Comparison of ENCODE assay signal across 21 cellular contexts in genomic region chr1:107690491-107690890, GRCh38.
"Had no signal": no experiment of that assay in that cellular context is flagged by ENCODE, and none has a peak within 500 bp of the region (broad histone marks: within the 10 kb centered on the region; RNA-seq: fewer than 3 reads in every experiment).

No MANE protein-coding gene starts in this region.

- H3K9me3 ChIP-seq: adrenal gland, colonic mucosa, gastrocnemius medialis, heart right ventricle, right atrium auricular region, upper lobe of left lung had no signal

- ATAC-seq: activated CD8-positive, alpha-beta T cell treated with anti-CD3 and anti-CD28 coated beads for 36 hours; activated T-cell treated with anti-CD3 and anti-CD28 coated beads, Interleukin-2, amount 50 U/mL, for 4 hours; gastrocnemius medialis; heart right ventricle; naive thymus-derived CD4-positive, alpha-beta T cell; stimulated activated naive CD8-positive, alpha-beta T cell treated with anti-CD3 and anti-CD28 coated beads, Interleukin-15, Interleukin-2, amounts not matched to agents 100 U/mL and 50 U/mL, for 24 hours had no signal

- H3K27me3 ChIP-seq: adrenal gland, colonic mucosa, gastrocnemius medialis, heart right ventricle, right atrium auricular region, upper lobe of left lung had no signal

- H3K36me3 Mint-ChIP-seq: WTC11 had no signal

- H3K36me3 ChIP-seq: adrenal gland, colonic mucosa, gastrocnemius medialis, heart right ventricle, right atrium auricular region, upper lobe of left lung had no signal

- DNase-seq: activated CD4-positive, alpha-beta T cell treated with anti-CD3 and anti-CD28 coated beads for 4 hours; activated CD8-positive, alpha-beta T cell treated with anti-CD3 and anti-CD28 coated beads for 36 hours; activated effector memory CD4-positive, alpha-beta T cell treated with Interleukin-2 at 50 U/mL for 16 hours; activated naive CD4-positive, alpha-beta T cell treated with anti-CD3 and anti-CD28 coated beads, Interleukin-2, amount 50 U/mL, for 16 hours; activated T-cell treated with anti-CD3 and anti-CD28 coated beads, Interleukin-2, amount 50 U/mL, for 4 hours; adrenal gland; caudate nucleus; colonic mucosa; effector CD4-positive, alpha-beta T cell; gastrocnemius medialis; heart right ventricle; naive thymus-derived CD4-positive, alpha-beta T cell; small intestine; stimulated activated CD4-positive, alpha-beta T cell treated with anti-CD3 and anti-CD28 coated beads, Interleukin-4, amount 100 ng/mL, for 4 hours; stimulated activated CD8-positive, alpha-beta memory T cell treated with anti-CD3 and anti-CD28 coated beads, Interleukin-4, amount 100 ng/mL, for 48 hours; stimulated activated naive CD8-positive, alpha-beta T cell treated with anti-CD3 and anti-CD28 coated beads, Interleukin-15, Interleukin-2, amounts not matched to agents 100 U/mL and 50 U/mL, for 24 hours; SW 1271; upper lobe of left lung had no signal

- FAIRE-seq: small intestine, TTC549 had no signal

- H3K4me1 ChIP-seq: adrenal gland, colonic mucosa, gastrocnemius medialis, heart right ventricle, right atrium auricular region, upper lobe of left lung had no signal

- H3K4me3 ChIP-seq: adrenal gland, colonic mucosa, gastrocnemius medialis, heart right ventricle, right atrium auricular region, upper lobe of left lung had no signal

- H3K9me3 Mint-ChIP-seq: activated CD8-positive, alpha-beta T cell treated with anti-CD3 and anti-CD28 coated beads for 36 hours; activated T-cell treated with anti-CD3 and anti-CD28 coated beads, Interleukin-2, amount 50 U/mL, for 4 hours; naive thymus-derived CD4-positive, alpha-beta T cell; WTC11 had no signal

- H3K27ac ChIP-seq: adrenal gland, colonic mucosa, gastrocnemius medialis, heart right ventricle, right atrium auricular region, upper lobe of left lung had no signal

- H3K27ac Mint-ChIP-seq: activated CD8-positive, alpha-beta T cell treated with anti-CD3 and anti-CD28 coated beads for 36 hours; naive thymus-derived CD4-positive, alpha-beta T cell; WTC11 had no signal

- H3K4me3 Mint-ChIP-seq: activated CD8-positive, alpha-beta T cell treated with anti-CD3 and anti-CD28 coated beads for 36 hours; activated T-cell treated with anti-CD3 and anti-CD28 coated beads, Interleukin-2, amount 50 U/mL, for 4 hours; naive thymus-derived CD4-positive, alpha-beta T cell; WTC11 had no signal

- H3K27me3 Mint-ChIP-seq: activated CD8-positive, alpha-beta T cell treated with anti-CD3 and anti-CD28 coated beads for 36 hours; naive thymus-derived CD4-positive, alpha-beta T cell had no signal
